ENCODE assay signal across 1 cellular context in genomic region chr22:50441428-50441993, GRCh38.
TF ChIP-seq lines count a peak whose summit lies in the region.

No MANE protein-coding gene starts in this region.

TF ChIP-seq in IMR-90, 13 proteins besides CTCF, POLR2A, EP300 and RAD21:
- no peak for TF ChIP-seq CHD1 (IDR thresholded peaks at IDR 0.05; ENCODE audit: low read depth, low read length)
- no peak for TF ChIP-seq MAFK (IDR thresholded peaks at IDR 0.05; ENCODE audit: low read depth, low read length)
- no peak for TF ChIP-seq RFX5 (IDR thresholded peaks at IDR 0.05; ENCODE audit: low read depth, low read length)
- TF ChIP-seq CEBPB (IDR thresholded peaks at IDR 0.05; ENCODE audit: low read depth, low read length), result no peak
- no peak for TF ChIP-seq USF2 (IDR thresholded peaks at IDR 0.05; ENCODE audit: low read depth, low read length)
